Comparison of ENCODE assay signal across 13 cellular contexts in the genomic region with DNA sequence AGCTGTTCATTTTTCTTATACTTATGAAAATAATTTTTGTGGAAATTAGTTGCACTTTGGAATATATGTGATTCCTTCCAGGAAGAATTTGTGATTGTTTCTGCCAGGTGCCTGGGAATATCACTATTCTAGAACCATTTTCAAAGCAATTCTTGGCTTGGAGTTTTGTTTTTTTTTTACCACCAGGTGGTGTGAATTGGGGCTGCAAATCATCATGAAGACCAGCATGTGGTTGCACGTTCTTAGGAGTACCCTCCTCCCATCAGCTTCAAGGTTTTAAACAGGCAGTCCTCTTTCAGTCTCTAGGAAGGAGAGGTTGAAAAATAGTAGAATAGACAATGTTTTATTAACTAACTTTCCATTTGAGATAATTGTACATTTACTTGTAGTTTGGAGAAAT. TPM values are rescaled to one million over a fixed set of nuclear protein-coding genes. Genes with fewer than 3 reads are reported as not detected.
DNase-seq lines count a peak whose midpoint lies in the region; ATAC-seq and TF ChIP-seq lines count a peak whose summit lies in the region.
"Had no signal": no experiment of that assay in that cellular context is flagged by ENCODE, and none has a peak within 500 bp of the region (broad histone marks: within the 10 kb centered on the region; RNA-seq: fewer than 3 reads in every experiment).

No MANE protein-coding gene starts in this region.

- no peak overlapping the region for H3K27ac Mint-ChIP-seq in H9
- no peak overlapping the region for H3K27ac Mint-ChIP-seq in WTC11
- no peak overlapping the region for H3K27ac Mint-ChIP-seq in naive thymus-derived CD4-positive, alpha-beta T cell
- H3K27ac Mint-ChIP-seq in CD8-positive, alpha-beta memory T cell: peak overlapping the region in 1 of 8 donors; percentile 57
- H3K27ac Mint-ChIP-seq: CD14-positive monocyte had no signal

- no peak overlapping the region for H3K4me3 ChIP-seq in naive thymus-derived CD4-positive, alpha-beta T cell (ENCODE audit: low read length)
- no peak overlapping the region for H3K4me3 ChIP-seq in CD8-positive, alpha-beta memory T cell (ENCODE audit: low read length)

- CTCF ChIA-PET in WTC11 (lab: Charles Lee): interaction anchor here (0.7 to 0.9 kb wide), 2 partner anchors 8 to 604 kb away, joined by 3 read pairs; no protein-coding TSS in a partner anchor
- CTCF ChIA-PET in naive thymus-derived CD4-positive, alpha-beta T cell (lab: Charles Lee): interaction anchor here (0.7 to 1.1 kb wide), 2 partner anchors 75 to 179 kb away, joined by 4 to 5 read pairs; no protein-coding TSS in a partner anchor
- CTCF ChIA-PET in CD8-positive, alpha-beta memory T cell (lab: Charles Lee): no interaction called here

- H3K79me1 ChIP-seq in H9 (ENCODE audit: insufficient read depth, low read depth, low read length, poor library complexity, severe bottlenecking): peaks cover 3% of the 10 kb centered on the region

- H4K20me1 ChIP-seq in H9 (ENCODE audit: control insufficient read depth, insufficient read depth, insufficient read length): no peaks in the 10 kb centered on the region

- H3K23me2 ChIP-seq in H9 (ENCODE audit: insufficient read length, low read depth, low read length, poor library complexity, severe bottlenecking): no peaks in the 10 kb centered on the region

- H2BK5ac ChIP-seq in H9 (ENCODE audit: insufficient read length, low read length): no peak overlapping the region

- H2AK5ac ChIP-seq in H9 (ENCODE audit: insufficient read length, low read length): no peak overlapping the region

- H3K4me1 Mint-ChIP-seq in H9: peaks cover 50% of the 10 kb centered on the region in 2 experiments
- H3K4me1 Mint-ChIP-seq in WTC11: peaks cover 60% of the 10 kb centered on the region
- H3K4me1 Mint-ChIP-seq in naive thymus-derived CD4-positive, alpha-beta T cell: peaks cover 49 to 92% (median 83%) of the 10 kb centered on the region in 7 donors
- peaks cover 76 to 92% (median 89%) of the 10 kb centered on the region in 3 donors for H3K4me1 Mint-ChIP-seq in CD8-positive, alpha-beta memory T cell

- H3K14ac ChIP-seq in H9 (ENCODE audit: insufficient read depth, low read length): no peak overlapping the region

- peaks cover 4% of the 10 kb centered on the region for H3K9me3 ChIP-seq in H9 (ENCODE audit: control insufficient read depth, low read depth, low read length)
- peaks cover 0 to 4% (median 0%) of the 10 kb centered on the region in 3 experiments for H3K9me3 ChIP-seq in naive thymus-derived CD4-positive, alpha-beta T cell (ENCODE audit: control insufficient read depth in 2 of 3, low read length in 3 of 3)
- no peaks in the 10 kb centered on the region for H3K9me3 ChIP-seq in CD8-positive, alpha-beta memory T cell (ENCODE audit: low read length)

- H3K36me3 ChIP-seq in naive thymus-derived CD4-positive, alpha-beta T cell (ENCODE audit: control insufficient read depth in 2 of 3, insufficient read depth in 3 of 3, low read length in 3 of 3): no peaks in the 10 kb centered on the region
- no peaks in the 10 kb centered on the region for H3K36me3 ChIP-seq in CD8-positive, alpha-beta memory T cell (ENCODE audit: insufficient read depth, low read length)

- peak; percentile 38; the same call in 1 of the 2 replicates for ATAC-seq in WTC11
- ATAC-seq in naive thymus-derived CD4-positive, alpha-beta T cell: no peak

- H4K5ac ChIP-seq in H9 (ENCODE audit: insufficient read length, low read depth, low read length): no peak overlapping the region

- H2BK15ac ChIP-seq in H9 (ENCODE audit: low read depth, low read length): no peak overlapping the region

- no CpG with 5 or more reads among the region's 1 CpG for WGBS in H9 (ENCODE audit: extremely low coverage, insufficient read length, low lambda C conversion rate)

- H3K23ac ChIP-seq in H9 (ENCODE audit: insufficient read length, low read depth, low read length): no peak overlapping the region

- H3K56ac ChIP-seq in H9 (ENCODE audit: insufficient read length, low read depth, low read length): no peak overlapping the region

- H3K27me3 Mint-ChIP-seq in H9 (ENCODE audit: low read depth) (no peaks in the 10 kb centered on the region; the same call in 1 of the 2 replicates), WTC11 (ENCODE audit: low read depth) (peaks cover 6% of the 10 kb centered on the region)
- H3K27me3 Mint-ChIP-seq in naive thymus-derived CD4-positive, alpha-beta T cell: no peaks in the 10 kb centered on the region
- no peaks in the 10 kb centered on the region for H3K27me3 Mint-ChIP-seq in CD8-positive, alpha-beta memory T cell

- no peak overlapping the region for H3T11ph ChIP-seq in H9 (ENCODE audit: low read length)

- H4K91ac ChIP-seq in H9 (ENCODE audit: insufficient read length, low read depth, low read length): no peak overlapping the region

- H4K8ac ChIP-seq in H9 (replicated peaks; ENCODE audit: insufficient read length, low read depth, low read length): no peak overlapping the region

- DNase-seq in DMS 273 (lab: John Stamatoyannopoulos, UW; ENCODE audit: unreplicated experiment): peak; percentile 11
- DNase-seq in DMS 273 treated with DMSO at 0.1 percent for 48 hours (lab: John Stamatoyannopoulos, UW): no peak
- DNase-seq in H9: no peak
- DNase-seq in WTC11 (ENCODE audit: low spot score): no peak
- DNase-seq in naive thymus-derived CD4-positive, alpha-beta T cell: no peak
- DNase-seq in CD8-positive, alpha-beta memory T cell: no peak
- DNase-seq in NCI-H1694 (lab: John Stamatoyannopoulos, UW): no peak
- DNase-seq in stimulated activated CD4-positive, alpha-beta T cell treated with anti-CD3 and anti-CD28 coated beads, Interleukin-2, amount 100 ng/mL, for 48 hours: no peak
- DNase-seq: Calu3, DND-41, GDM1 had no signal

- H3K9me3 Mint-ChIP-seq in H9 (peaks cover 17 to 24% of the 10 kb centered on the region in 2 experiments), WTC11 (peaks cover 3% of the 10 kb centered on the region)
- peaks cover 0 to 12% (median 2%) of the 10 kb centered on the region in 11 donors for H3K9me3 Mint-ChIP-seq in naive thymus-derived CD4-positive, alpha-beta T cell
- H3K9me3 Mint-ChIP-seq in CD8-positive, alpha-beta memory T cell: peaks cover 0 to 3% (median 0%) of the 10 kb centered on the region in 5 donors

- no peak overlapping the region for H3K9ac ChIP-seq in H9 (ENCODE audit: extremely low read depth, insufficient read length, low read length)

- H3K18ac ChIP-seq in H9 (ENCODE audit: insufficient read length, low read depth, low read length): no peak overlapping the region

- POLR2A ChIA-PET in WTC11 (lab: Charles Lee): no interaction called here
- POLR2A ChIA-PET in naive thymus-derived CD4-positive, alpha-beta T cell (lab: Charles Lee): interaction anchor here (0.5 kb wide), 1 partner anchor 18 kb away, joined by 3 read pairs; no protein-coding TSS in a partner anchor
- POLR2A ChIA-PET in CD8-positive, alpha-beta memory T cell (lab: Charles Lee): no interaction called here

- H2BK120ac ChIP-seq in H9 (ENCODE audit: low read depth, low read length, poor library complexity, severe bottlenecking): no peak overlapping the region

- peaks cover 12 to 24% (median 14%) of the 10 kb centered on the region in 3 experiments for H3K36me3 Mint-ChIP-seq in H9 (ENCODE audit: insufficient read depth in 1 of 3, low read depth in 3 of 3)
- peaks cover 2% of the 10 kb centered on the region; the same call in 1 of the 2 replicates for H3K36me3 Mint-ChIP-seq in WTC11
- H3K36me3 Mint-ChIP-seq in naive thymus-derived CD4-positive, alpha-beta T cell: peaks cover 4 to 24% (median 19%) of the 10 kb centered on the region in 5 donors
- peaks cover 4 to 9% (median 9%) of the 10 kb centered on the region in 3 donors for H3K36me3 Mint-ChIP-seq in CD8-positive, alpha-beta memory T cell

- intact Hi-C loops in naive thymus-derived CD4-positive, alpha-beta T cell (cut with micrococcal nuclease): loop anchor here (2.0 to 5.0 kb wide), 2 partner anchors 15 to 35 kb away; no protein-coding TSS in a partner anchor

- H3K4me1 ChIP-seq in H9 (ENCODE audit: insufficient read depth, low read length): peaks cover 6% of the 10 kb centered on the region
- H3K4me1 ChIP-seq in naive thymus-derived CD4-positive, alpha-beta T cell (ENCODE audit: control insufficient read depth in 2 of 2, insufficient read depth in 2 of 2, low read length in 2 of 2): peaks cover 31 to 36% of the 10 kb centered on the region in 2 donors
- H3K4me1 ChIP-seq in CD8-positive, alpha-beta memory T cell (ENCODE audit: insufficient read depth, low read length): peaks cover 63% of the 10 kb centered on the region

- H2AFZ ChIP-seq in H9 (ENCODE audit: low read length): no peak overlapping the region

- H3K79me2 ChIP-seq in H9 (ENCODE audit: insufficient read depth, low read length): peaks cover 7% of the 10 kb centered on the region; the same call in 1 of the 2 replicates

- H3K4me2 ChIP-seq in H9 (ENCODE audit: insufficient read depth, insufficient read length, low read length): no peak overlapping the region

- no peak overlapping the region for H2BK20ac ChIP-seq in H9 (ENCODE audit: low read depth, low read length, poor library complexity, severe bottlenecking)

- no peaks in the 10 kb centered on the region for H3K27me3 ChIP-seq in H9 (ENCODE audit: insufficient read depth, low read length)
- H3K27me3 ChIP-seq in naive thymus-derived CD4-positive, alpha-beta T cell (ENCODE audit: control insufficient read depth in 2 of 2, insufficient read depth in 2 of 2, low read length in 2 of 2): no peaks in the 10 kb centered on the region
- H3K27me3 ChIP-seq in CD8-positive, alpha-beta memory T cell (ENCODE audit: insufficient read depth, low read length, poor library complexity, severe bottlenecking): no peaks in the 10 kb centered on the region

- no peak overlapping the region for H3K4ac ChIP-seq in H9 (ENCODE audit: low read depth, low read length)

- H3K4me3 Mint-ChIP-seq in H9 (no peak overlapping the region), WTC11 (no peak overlapping the region)
- peak overlapping the region in 7 of 10 donors; percentile 4 to 56 (median 23) for H3K4me3 Mint-ChIP-seq in naive thymus-derived CD4-positive, alpha-beta T cell
- H3K4me3 Mint-ChIP-seq in CD8-positive, alpha-beta memory T cell: no peak overlapping the region
- H3K4me3 Mint-ChIP-seq: CD14-positive monocyte had no signal

- TF ChIP-seq CTCF in H9 (conservative IDR thresholded peaks at IDR 0.05) (peak; percentile 41; the same call in 2 of the 3 replicates), WTC11 (IDR thresholded peaks at IDR 0.05) (no peak)

- H2BK12ac ChIP-seq in H9 (ENCODE audit: insufficient read length, low read depth, low read length): no peak overlapping the region

- H3K27ac ChIP-seq in H9 (ENCODE audit: insufficient read length, low read depth, low read length): no peak overlapping the region
- no peak overlapping the region for H3K27ac ChIP-seq in naive thymus-derived CD4-positive, alpha-beta T cell (ENCODE audit: low read depth, low read length)
- H3K27ac ChIP-seq in CD8-positive, alpha-beta memory T cell (ENCODE audit: low read depth, low read length): no peak overlapping the region
- H3K27ac ChIP-seq: 22Rv1 had no signal

TF ChIP-seq in WTC11, 78 proteins besides CTCF, POLR2A, EP300 and RAD21 (continues in another document):
- no peak for TF ChIP-seq ZNF671 (CRISPR knock-in tag; IDR thresholded peaks at IDR 0.05)

RNA-seq across cellular contexts. Expression of a gene that starts 25.9 kb away (rescaled TPM):
- total RNA-seq in H9 (2021) (24.3 and 26.7 TPM in 2 replicates), WTC11 (2021) (18.3 to 20.4 TPM (median 19.7 TPM) in 3 replicates)
- 10 to 100 TPM; 45.6 to 71.8 (median 59.1) TPM for total RNA-seq in naive thymus-derived CD4-positive, alpha-beta T cell
- polyA plus RNA-seq in naive thymus-derived CD4-positive, alpha-beta T cell: 10 to 100 TPM; 42.1 to 72.4 TPM
- total RNA-seq in CD8-positive, alpha-beta memory T cell: 10 to 100 TPM; 47.0 to 50.2 TPM
- polyA plus RNA-seq in CD8-positive, alpha-beta memory T cell: 53.8 TPM

Comparison
In these comparisons a context has a peak if more than half of its experiments do, and no peak if none do; other contexts are left out.
1. H3K4me3 Mint-ChIP-seq: peak in naive thymus-derived CD4-positive, alpha-beta T cell (7 of 10); none in H9 (0 of 2), WTC11 (single experiment) and CD8-positive, alpha-beta memory T cell (0 of 7).